In the genomic region with DNA sequence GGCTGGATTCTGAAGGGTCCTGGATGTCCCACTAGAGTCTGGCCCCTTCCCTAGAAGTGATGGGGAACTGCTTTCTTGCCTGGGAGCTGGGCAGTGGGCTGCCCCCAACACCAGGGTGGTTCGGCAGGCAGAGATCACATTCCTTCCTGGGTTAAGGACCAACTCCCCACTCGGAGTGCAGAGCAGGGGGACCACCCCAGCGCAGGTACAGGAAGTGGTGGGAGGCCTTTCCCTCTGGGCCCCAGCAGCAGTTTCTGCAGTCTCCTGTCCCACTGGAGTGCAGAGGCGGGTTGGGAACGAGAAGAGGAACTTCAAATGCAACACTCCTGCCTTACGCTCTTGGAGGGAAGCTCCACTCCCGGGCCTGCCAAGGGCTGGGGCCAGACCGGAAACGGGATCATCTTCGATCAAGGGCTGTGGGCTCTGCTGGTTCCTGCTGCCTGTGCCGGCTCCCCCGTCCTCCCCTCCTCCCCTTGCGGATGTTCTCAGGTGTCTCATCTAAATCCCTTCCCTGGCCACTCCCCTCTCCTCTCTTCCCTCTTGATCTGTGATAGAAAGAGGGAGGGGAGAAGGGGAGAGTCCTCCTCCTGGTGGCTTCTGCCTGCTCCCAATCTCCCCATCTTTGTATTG, we compare ENCODE assay signal across 11 cellular contexts. TPM values are rescaled to one million over a fixed set of nuclear protein-coding genes. Genes with fewer than 3 reads are reported as not detected.
DNase-seq lines count a peak whose midpoint lies in the region; ATAC-seq, FAIRE-seq and TF ChIP-seq lines count a peak whose summit lies in the region.
"Had no signal": no experiment of that assay in that cellular context is flagged by ENCODE, and none has a peak within 500 bp of the region (broad histone marks: within the 10 kb centered on the region; RNA-seq: fewer than 3 reads in every experiment).

No MANE protein-coding gene starts in this region.

- H3K27ac Mint-ChIP-seq in T-helper 17 cell: no peak overlapping the region
- no peak overlapping the region for H3K27ac Mint-ChIP-seq in activated CD4-positive, alpha-beta T cell treated with anti-CD3 and anti-CD28 coated beads, Interleukin-2, amount 10 ng/mL, durations not matched to agents 24 days and 14 days
- H3K27ac Mint-ChIP-seq: activated naive CD4-positive, alpha-beta T cell treated with anti-CD3 and anti-CD28 coated beads, Interleukin-2, amount 50 U/mL, for 24 hours had no signal

- peak; percentile 88 for DNase-seq in ELF-1 (ENCODE audit: low read depth, low spot score)
- peak; percentile 75 to 80 for DNase-seq in Kasumi-1 (lab: John Stamatoyannopoulos, UW)
- DNase-seq in T-helper 17 cell: no peak
- DNase-seq in HepG2 (ENCODE audit: low spot score): no peak
- no peak for DNase-seq in activated CD4-positive, alpha-beta T cell treated with anti-CD3 and anti-CD28 coated beads, Interleukin-2, amount 10 ng/mL, durations not matched to agents 24 days and 14 days
- DNase-seq in posterior vena cava (ENCODE audit: low spot score): no peak
- DNase-seq: activated CD4-positive, alpha-beta T cell treated with anti-CD3 and anti-CD28 coated beads for 4 hours; Caco-2; trophoblast cell had no signal

- POLR2A ChIA-PET in HepG2 (lab: Yijun Ruan, JAX): no interaction called here

- H3K36me3 ChIP-seq in HepG2 (replicated peaks in 1 of 2; ENCODE audit: control insufficient read depth in 1 of 2, insufficient read depth in 2 of 2, low read length in 2 of 2): no peaks in the 10 kb centered on the region

- H3K9me3 ChIP-seq in T-helper 17 cell (ENCODE audit: control insufficient read depth, low read length, poor library complexity, severe bottlenecking) (no peaks in the 10 kb centered on the region), HepG2 (ENCODE audit: low read length) (no peaks in the 10 kb centered on the region)
- H3K9me3 ChIP-seq: Caco-2 had no signal

- no peaks in the 10 kb centered on the region for H4K20me1 ChIP-seq in HepG2 (ENCODE audit: insufficient read depth, low read length)

- H3K4me3 ChIP-seq in HepG2 (replicated peaks in 1 of 3; ENCODE audit: insufficient read depth in 1 of 3, low read depth in 2 of 3, low read length in 3 of 3): no peak overlapping the region

- BruUV-seq in HepG2 (replicated peaks; lab: Mats Ljungman, UMichigan): no TSS peak

- intact Hi-C loops in HepG2 (cut with micrococcal nuclease; ENCODE audit: unreplicated experiment): no loop called here
- intact Hi-C loops in activated CD4-positive, alpha-beta T cell treated with anti-CD3 and anti-CD28 coated beads, Interleukin-2, amount 10 ng/mL, durations not matched to agents 24 days and 14 days (cut with micrococcal nuclease): no loop called here
- intact Hi-C loops in posterior vena cava (cut with DNase I): no loop called here

- in situ Hi-C loops in HepG2 (cut with HindIII; ENCODE audit: extremely low pct_ligation_motif_present, low pct_unique_long_range_greater_than_20kb): no loop called here

- H2AFZ ChIP-seq in HepG2 (ENCODE audit: low read length): no peak overlapping the region

- H3K36me3 Mint-ChIP-seq in T-helper 17 cell (ENCODE audit: low read depth): peaks cover 7% of the 10 kb centered on the region
- no peaks in the 10 kb centered on the region for H3K36me3 Mint-ChIP-seq in activated CD4-positive, alpha-beta T cell treated with anti-CD3 and anti-CD28 coated beads, Interleukin-2, amount 10 ng/mL, durations not matched to agents 24 days and 14 days (ENCODE audit: low read depth)
- H3K36me3 Mint-ChIP-seq: activated naive CD4-positive, alpha-beta T cell treated with anti-CD3 and anti-CD28 coated beads, Interleukin-2, amount 50 U/mL, for 24 hours had no signal

- FAIRE-seq in HepG2 (lab: Jason Lieb, UNC): no peak

- no peak for TF ChIP-seq EP300 in HepG2 (IDR thresholded peaks at IDR 0.05; ENCODE audit: low read depth in 2 of 2, low read length in 2 of 2)
- TF ChIP-seq EP300 in HepG2 (CRISPR knock-in tag; IDR thresholded peaks at IDR 0.05; ENCODE audit: borderline replicate concordance): no peak

- WGBS in HepG2 (ENCODE audit: low lambda C conversion rate): 28% methylated on average over 12 of the region's 13 CpGs

- H3K79me2 ChIP-seq in HepG2 (ENCODE audit: insufficient read depth, low read length): no peaks in the 10 kb centered on the region

- peaks cover 15% of the 10 kb centered on the region; the same call in 1 of the 2 replicates for H3K4me1 ChIP-seq in HepG2 (ENCODE audit: insufficient read depth, low read length)
- H3K4me1 ChIP-seq: Caco-2 had no signal

- H3K4me2 ChIP-seq in HepG2 (ENCODE audit: low read depth, low read length): no peak overlapping the region

- peaks cover 11 to 98% of the 10 kb centered on the region in 2 experiments for H3K27me3 ChIP-seq in HepG2 (ENCODE audit: control insufficient read depth in 1 of 2, insufficient read depth in 2 of 2, low read length in 2 of 2)

- no peaks in the 10 kb centered on the region for H3K9me3 Mint-ChIP-seq in activated CD4-positive, alpha-beta T cell treated with anti-CD3 and anti-CD28 coated beads, Interleukin-2, amount 10 ng/mL, durations not matched to agents 24 days and 14 days
- H3K9me3 Mint-ChIP-seq: activated naive CD4-positive, alpha-beta T cell treated with anti-CD3 and anti-CD28 coated beads, Interleukin-2, amount 50 U/mL, for 24 hours had no signal

- CTCF ChIA-PET in HepG2 (lab: Yijun Ruan, JAX; ENCODE audit: low intra/inter-chr PET ratio, low total read pairs): no interaction called here

- no peak overlapping the region for H3K9ac ChIP-seq in HepG2 (ENCODE audit: insufficient read depth, low read depth, low read length)

- TF ChIP-seq RAD21 in HepG2 (CRISPR knock-in tag; IDR thresholded peaks at IDR 0.05): no peak

- peaks cover 14% of the 10 kb centered on the region for H3K4me1 Mint-ChIP-seq in T-helper 17 cell
- H3K4me1 Mint-ChIP-seq in activated CD4-positive, alpha-beta T cell treated with anti-CD3 and anti-CD28 coated beads, Interleukin-2, amount 10 ng/mL, durations not matched to agents 24 days and 14 days: peaks cover 2% of the 10 kb centered on the region

- H3K27ac ChIP-seq in HepG2 (ENCODE audit: extremely low read length, insufficient read depth, low read length): no peak overlapping the region

- ATAC-seq in T-helper 17 cell (no peak), HepG2 (peak; percentile 35), GM18511 (IDR thresholded peaks at IDR 0.05; ENCODE audit: unreplicated experiment) (no peak)

- TF ChIP-seq POLR2A in HepG2 (IDR thresholded peaks at IDR 0.05; ENCODE audit: insufficient read depth in 1 of 2, low read depth in 2 of 2, low read length in 2 of 2): no peak

- no peak for TF ChIP-seq CTCF in HepG2 (CRISPR knock-in tag; IDR thresholded peaks at IDR 0.05)

- H3K27me3 Mint-ChIP-seq in T-helper 17 cell: peaks cover 80% of the 10 kb centered on the region
- peaks cover 51% of the 10 kb centered on the region for H3K27me3 Mint-ChIP-seq in activated CD4-positive, alpha-beta T cell treated with anti-CD3 and anti-CD28 coated beads, Interleukin-2, amount 10 ng/mL, durations not matched to agents 24 days and 14 days

- H3K4me3 Mint-ChIP-seq in T-helper 17 cell: peak overlapping the region; percentile 39
- H3K4me3 Mint-ChIP-seq in activated CD4-positive, alpha-beta T cell treated with anti-CD3 and anti-CD28 coated beads, Interleukin-2, amount 10 ng/mL, durations not matched to agents 24 days and 14 days: no peak overlapping the region
- H3K4me3 Mint-ChIP-seq: activated naive CD4-positive, alpha-beta T cell treated with anti-CD3 and anti-CD28 coated beads, Interleukin-2, amount 50 U/mL, for 24 hours had no signal

TF ChIP-seq in HepG2, 621 proteins besides CTCF, POLR2A, EP300 and RAD21 (continues in another document):
- TF ChIP-seq DNMT3B (CRISPR knock-in tag; conservative IDR thresholded peaks at IDR 0.05): no peak
- TF ChIP-seq ZNF263 (CRISPR knock-in tag; IDR thresholded peaks at IDR 0.05): peak; percentile 18; the same call in 1 of the 2 replicates
- no peak for TF ChIP-seq KMT2A (CRISPR knock-in tag; IDR thresholded peaks at IDR 0.05)

RNA-seq across cellular contexts. Expression of gene NGFR, which starts 9.0 kb away (rescaled TPM):
- total RNA-seq in T-helper 17 cell (under 1 TPM; 0.25 to 0.52 TPM), HepG2 (2016; rRNA removed; fragmentation: Illumina TruSeq; extraction: Trizol) (0.41 and 1.1 TPM in 2 replicates), posterior vena cava (10 to 100 TPM; 35.7 to 69.9 TPM)
- total RNA-seq in HepG2 (2016; cell fraction: cytosol; rRNA removed; fragmentation: Illumina TruSeq; extraction: Trizol; ENCODE audit: low read depth): 0.10 TPM in 1 of 2 replicates, not detected in the other
- 0.30 and 1.4 TPM in 2 replicates for total RNA-seq in HepG2 (2016; cell fraction: insoluble cytoplasmic fraction; rRNA removed; fragmentation: Illumina TruSeq; extraction: Trizol)
- total RNA-seq in HepG2 (2016; cell fraction: membrane; rRNA removed; fragmentation: Illumina TruSeq; extraction: Trizol): 0.21 and 0.40 TPM in 2 replicates
- 1.3 and 1.6 TPM in 2 replicates for total RNA-seq in HepG2 (2016; cell fraction: nucleus; rRNA removed; fragmentation: Illumina TruSeq; extraction: Trizol)
- 1.8 and 2.7 TPM in 2 replicates for polyA plus RNA-seq in HepG2 (2011; rRNA removed)
- 1.9 and 2.8 TPM in 2 replicates for polyA plus RNA-seq in HepG2 (2011; cell fraction: cytosol; rRNA removed)
- 1.5 and 2.5 TPM in 2 replicates for polyA plus RNA-seq in HepG2 (2011; cell fraction: nucleus; rRNA removed)
- polyA plus RNA-seq in HepG2 (2012): 0.27 and 1.0 TPM in 2 replicates
- polyA plus RNA-seq in HepG2 (2016; cell fraction: cytosol; fragmentation: Illumina TruSeq; extraction: Trizol; ENCODE audit: low read depth): 0.11 and 0.15 TPM in 2 replicates
- polyA plus RNA-seq in HepG2 (2016; cell fraction: insoluble cytoplasmic fraction; fragmentation: Illumina TruSeq; extraction: Trizol; ENCODE audit: low read depth): 0.46 and 0.72 TPM in 2 replicates
- polyA plus RNA-seq in HepG2 (2016; cell fraction: membrane; fragmentation: Illumina TruSeq; extraction: Trizol; ENCODE audit: low read depth): 0.15 and 0.29 TPM in 2 replicates
- 4.1 and 4.2 TPM in 2 replicates for polyA plus RNA-seq in HepG2 (2016; cell fraction: nucleus; fragmentation: Illumina TruSeq; extraction: Trizol; ENCODE audit: insufficient read depth, low read depth)
- polyA minus RNA-seq in HepG2 (2011; rRNA and poly(A)+ RNA removed; ENCODE audit: low replicate concordance): 0.07 and 4.0 TPM in 2 replicates
- 1.2 and 1.3 TPM in 2 replicates for polyA minus RNA-seq in HepG2 (2011; cell fraction: cytosol; rRNA and poly(A)+ RNA removed)
- 0.39 and 0.62 TPM in 2 replicates for polyA minus RNA-seq in HepG2 (2011; cell fraction: nucleus; rRNA and poly(A)+ RNA removed)
- total RNA-seq in activated CD4-positive, alpha-beta T cell treated with anti-CD3 and anti-CD28 coated beads, Interleukin-2, amount 10 ng/mL, durations not matched to agents 24 days and 14 days: 0.33 TPM in 1 of 2 replicates, not detected in the other

Comparison
In these comparisons a context has a peak if more than half of its experiments do, and no peak if none do; other contexts are left out.
1. DNase-seq: peak in ELF-1 (single experiment) and Kasumi-1 (2 of 2); none in T-helper 17 cell (0 of 3), HepG2 (single experiment), activated CD4-positive, alpha-beta T cell treated with anti-CD3 and anti-CD28 coated beads, Interleukin-2, amount 10 ng/mL, durations not matched to agents 24 days and 14 days (single experiment) and posterior vena cava (single experiment).
2. RNA of gene NGFR, which starts 9.0 kb away (total RNA-seq): 35.7 to 69.9 TPM in posterior vena cava; 0.10 to 1.6 TPM in HepG2, 0.25 to 0.52 TPM in T-helper 17 cell and 0.33 TPM in activated CD4-positive, alpha-beta T cell treated with anti-CD3 and anti-CD28 coated beads, Interleukin-2, amount 10 ng/mL, durations not matched to agents 24 days and 14 days; every median in the first group is over 10 times any median in the second.